Comparison of ENCODE assay signal across 7 cellular contexts in the genomic region with DNA sequence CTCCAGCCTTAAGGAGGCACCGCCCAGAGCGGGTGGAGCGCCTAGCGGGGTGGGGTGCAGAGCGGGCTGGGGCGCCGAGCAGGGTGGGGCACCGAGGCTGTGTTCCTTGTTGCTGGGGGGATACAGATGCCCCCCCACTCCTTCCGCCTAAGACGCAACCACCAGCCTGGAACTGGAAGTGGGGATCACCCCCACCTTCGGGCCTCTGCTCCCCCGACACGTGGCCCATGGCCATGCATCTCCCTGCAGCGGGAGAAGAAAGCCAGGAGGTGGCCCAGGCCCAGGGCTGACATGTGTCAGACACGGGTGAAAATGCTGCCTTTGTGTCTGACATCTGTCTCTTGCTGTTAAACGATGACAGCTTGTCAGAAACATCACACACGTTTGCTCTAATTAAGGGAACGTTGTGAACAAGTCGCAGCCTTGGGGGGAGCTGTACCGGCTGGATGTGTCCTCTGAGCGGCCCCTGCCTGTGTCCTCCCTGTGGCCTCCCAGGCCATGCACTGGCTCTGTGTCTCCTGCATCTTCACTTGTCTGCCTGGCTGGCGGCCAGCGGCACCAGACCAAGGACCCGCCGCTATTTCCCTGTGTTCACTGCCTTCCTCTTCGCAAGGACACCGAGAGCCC.
DNase-seq lines count a peak whose midpoint lies in the region; ATAC-seq, FAIRE-seq and TF ChIP-seq lines count a peak whose summit lies in the region.
"Not testable (repeated sequence)": the region's sequence is repeated elsewhere in the genome, so short reads cannot be mapped to it uniquely, and the experiment has no call there.

No MANE protein-coding gene starts in this region.

- not testable (repeated sequence) for TF ChIP-seq CTCF in K562 (IDR thresholded peaks at IDR 0.05 in 2 of 3, conservative IDR thresholded peaks at IDR 0.05 in 1 of 3; ENCODE audit: insufficient read depth in 2 of 3, low read depth in 1 of 3, low read length in 3 of 3); gastroesophageal sphincter (IDR thresholded peaks at IDR 0.05); lower lobe of right lung (IDR thresholded peaks at IDR 0.05); psoas muscle (IDR thresholded peaks at IDR 0.05); upper lobe of left lung (IDR thresholded peaks at IDR 0.05)

- POLR2A ChIA-PET in K562 (lab: Yijun Ruan, JAX): not testable (repeated sequence)

- not testable (repeated sequence) for H3K36me3 ChIP-seq in K562 (ENCODE audit: control insufficient read depth, insufficient read depth, low read length); gastroesophageal sphincter; lower lobe of right lung; psoas muscle (ENCODE audit: insufficient read depth in 1 of 2, low read depth in 1 of 2); upper lobe of left lung

- peak; percentile 84 for FAIRE-seq in K562 (lab: Jason Lieb, UNC)

- CTCF ChIA-PET in K562 (lab: Yijun Ruan, JAX; ENCODE audit: low intra/inter-chr PET ratio): not testable (repeated sequence)

- H3K9me1 ChIP-seq in K562 (ENCODE audit: control insufficient read depth, insufficient read depth, low read length): not testable (repeated sequence)

- H3K9ac ChIP-seq in K562 (ENCODE audit: insufficient read depth in 1 of 2, low read depth in 2 of 2, low read length in 2 of 2): not testable (repeated sequence)

- peak; percentile 53 for DNase-seq in NCI-H2171 (lab: John Stamatoyannopoulos, UW)
- not testable (repeated sequence) for DNase-seq in K562 (ENCODE audit: extremely low read depth in 1 of 4, low spot score in 3 of 4); lower lobe of right lung; psoas muscle
- peak; percentile 78 to 94 (median 91) for DNase-seq in right cardiac atrium
- peak in 1 of 2 donors; percentile 83 for DNase-seq in upper lobe of left lung

- intact Hi-C loops in K562 (cut with micrococcal nuclease); right cardiac atrium (cut with DNase I); lower lobe of right lung (cut with DNase I); psoas muscle (cut with DNase I): not testable (repeated sequence)

- TF ChIP-seq EP300 in K562 (IDR thresholded peaks at IDR 0.05; ENCODE audit: low read length); gastroesophageal sphincter (IDR thresholded peaks at IDR 0.05); upper lobe of left lung (IDR thresholded peaks at IDR 0.05): not testable (repeated sequence)

- H3K4me2 ChIP-seq in K562 (ENCODE audit: insufficient read depth, low read length): not testable (repeated sequence)

- H3K4me1 ChIP-seq in K562 (replicated peaks in 1 of 2; ENCODE audit: control insufficient read depth in 2 of 2, insufficient read depth in 2 of 2, low read length in 2 of 2) (peaks cover 7 to 43% of the 10 kb centered on the region in 2 experiments; a peak in 4 of 5 replicates), gastroesophageal sphincter (peaks cover 0 to 31% (median 5%) of the 10 kb centered on the region in 3 donors), upper lobe of left lung (peaks cover 0 to 10% (median 3%) of the 10 kb centered on the region in 4 donors)
- not testable (repeated sequence) for H3K4me1 ChIP-seq in right cardiac atrium (ENCODE audit: control insufficient read depth, insufficient read depth, low read length); lower lobe of right lung; psoas muscle

- ATAC-seq in K562 (peak; percentile 55), gastroesophageal sphincter (peak; percentile 10), right cardiac atrium (peak; percentile 76 to 77), lower lobe of right lung (peak; percentile 45 to 58), psoas muscle (peak; percentile 40 to 53 (median 49)), upper lobe of left lung (ENCODE audit: low FRiP score in 2 of 2) (peak; percentile 1 to 25)

- peaks cover 6 to 32% of the 10 kb centered on the region in 2 experiments; a peak in 3 of 5 replicates for H3K27me3 ChIP-seq in K562 (ENCODE audit: control insufficient read depth in 2 of 2, insufficient read depth in 2 of 2, low read length in 2 of 2)
- not testable (repeated sequence) for H3K27me3 ChIP-seq in gastroesophageal sphincter; right cardiac atrium (ENCODE audit: control insufficient read depth, insufficient read depth); lower lobe of right lung (ENCODE audit: low read depth); psoas muscle (ENCODE audit: insufficient read depth in 3 of 3, low read length in 2 of 3); upper lobe of left lung

- not testable (repeated sequence) for H3K4me3 ChIP-seq in K562; gastroesophageal sphincter; right cardiac atrium (ENCODE audit: low read length); lower lobe of right lung; psoas muscle; upper lobe of left lung

- not testable (repeated sequence) for H2AFZ ChIP-seq in K562 (ENCODE audit: low read depth, low read length)

- not testable (repeated sequence) for H3K27ac ChIP-seq in K562 (ENCODE audit: extremely low read depth, low read depth, low read length)
- H3K27ac ChIP-seq in gastroesophageal sphincter: peak overlapping the region in 3 of 4 donors; percentile 57 to 81 (median 73)
- peak overlapping the region; percentile 97 for H3K27ac ChIP-seq in right cardiac atrium (ENCODE audit: low read length)
- peak overlapping the region; percentile 73 for H3K27ac ChIP-seq in lower lobe of right lung
- peak overlapping the region; percentile 36 for H3K27ac ChIP-seq in psoas muscle
- H3K27ac ChIP-seq in upper lobe of left lung: peak overlapping the region in 2 of 4 donors; percentile 23 to 63

- TF ChIP-seq POLR2A in K562 (conservative IDR thresholded peaks at IDR 0.05); gastroesophageal sphincter (IDR thresholded peaks at IDR 0.05); upper lobe of left lung (IDR thresholded peaks at IDR 0.05): not testable (repeated sequence)

- 22% methylated on average over 7 of the region's 27 CpGs for WGBS in K562 (ENCODE audit: insufficient coverage, low coverage, missing lambda C conversion rate)
- WGBS in gastroesophageal sphincter (ENCODE audit: low coverage in 1 of 2), 2 donors: 80 to 92% methylated on average over 2 to 11 of the region's 27 CpGs
- 36% methylated on average over 27 of the region's 27 CpGs for WGBS in right cardiac atrium
- 36 to 47% (median 41%) methylated on average over 23 to 27 of the region's 27 CpGs for WGBS in psoas muscle, 3 donors
- WGBS in upper lobe of left lung, 2 donors: 69% methylated on average over 25 of the region's 27 CpGs; no CpG with 5 or more reads in 1 of the 2 donors

- in situ Hi-C loops in K562 (cut with MboI): loop anchor here (10.0 kb wide), 1 partner anchor 53 kb away; no protein-coding TSS in a partner anchor

- BruUV-seq in K562 (replicated peaks; lab: Mats Ljungman, UMichigan): not testable (repeated sequence)

- not testable (repeated sequence) for H4K20me1 ChIP-seq in K562 (replicated peaks; ENCODE audit: control insufficient read depth, insufficient read depth, low read length)

- not testable (repeated sequence) for TF ChIP-seq RAD21 in K562 (CRISPR knock-in tag; conservative IDR thresholded peaks at IDR 0.05 in 1 of 2, IDR thresholded peaks at IDR 0.05 in 1 of 2)

- not testable (repeated sequence) for H3K79me2 ChIP-seq in K562 (ENCODE audit: control insufficient read depth, insufficient read depth, low read length)

- H3K9me3 ChIP-seq in K562 (replicated peaks; ENCODE audit: control insufficient read depth, insufficient read depth, low read depth, low read length); right cardiac atrium (ENCODE audit: control insufficient read depth, low read length); lower lobe of right lung; psoas muscle; upper lobe of left lung: not testable (repeated sequence)
- H3K9me3 ChIP-seq in gastroesophageal sphincter: peaks cover 0 to 12% (median 0%) of the 10 kb centered on the region in 3 donors

TF ChIP-seq in K562, 482 proteins besides CTCF, POLR2A, EP300 and RAD21 (continues in another document):
- TF ChIP-seq MNT (conservative IDR thresholded peaks at IDR 0.05) (0 out of 4 replicates have a peak, but pooled peaks of 1 of the 2 experiments have one; percentile 3), MAX (CRISPR knock-in tag; IDR thresholded peaks at IDR 0.05) (peak; percentile 59)

Comparison
In these comparisons a context has a peak if more than half of its experiments do, and no peak if none do; other contexts are left out.
1. ATAC-seq: peak in every context shown above with its lines; median percentile 76 in right cardiac atrium; 55 in K562; 52 in lower lobe of right lung; 49 in psoas muscle; 13 in upper lobe of left lung; 10 in gastroesophageal sphincter.